Comparison of ENCODE assay signal across 1 cellular context in the genomic region with DNA sequence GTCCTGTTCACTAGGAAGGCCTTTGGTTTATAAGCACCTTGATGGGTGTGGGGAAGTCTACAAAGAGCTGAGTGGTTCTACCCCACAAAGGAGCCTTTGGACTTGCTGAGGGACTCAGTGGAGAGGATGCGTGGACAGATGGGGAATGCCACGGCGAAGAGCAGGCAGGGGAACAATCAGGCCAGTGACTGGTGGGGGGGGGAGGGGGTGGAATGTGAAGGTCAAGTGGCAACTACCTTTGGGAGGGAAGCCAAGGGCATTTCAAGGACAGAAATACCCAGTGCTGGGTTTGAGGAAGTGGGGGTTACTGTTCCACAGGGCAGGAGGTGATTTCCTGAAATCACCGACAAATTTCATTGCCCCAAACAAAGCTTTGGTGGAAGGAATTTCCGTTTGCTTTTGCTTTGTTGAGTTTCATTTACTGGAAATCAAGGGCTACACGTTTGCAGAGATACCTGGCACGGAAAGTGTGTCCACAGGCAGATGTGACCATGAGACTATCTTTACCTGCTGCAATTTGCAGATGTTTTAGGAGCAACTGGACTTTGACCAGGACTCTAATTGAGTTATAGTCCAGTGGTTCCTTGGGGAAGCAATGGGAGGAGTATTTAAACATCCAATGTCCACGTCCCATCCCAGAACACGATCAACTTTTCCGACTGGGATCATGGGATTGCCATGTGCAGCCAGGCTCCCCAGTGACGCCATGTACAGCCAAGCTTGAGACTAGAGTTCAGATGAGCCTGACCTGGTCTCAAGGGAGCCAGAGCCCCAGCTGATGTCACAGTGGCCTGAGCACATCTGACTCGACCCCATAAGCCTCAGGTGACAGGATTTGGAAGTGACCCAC.
A peak's percentile ranks its signal among the peaks of the same experiment; 100 is the strongest.
TF ChIP-seq lines count a peak whose summit lies in the region.

No MANE protein-coding gene starts in this region.

TF ChIP-seq in HepG2, 621 proteins besides CTCF, POLR2A, EP300 and RAD21 (continued from another document and continues in another):
- TF ChIP-seq, protein P1, sequence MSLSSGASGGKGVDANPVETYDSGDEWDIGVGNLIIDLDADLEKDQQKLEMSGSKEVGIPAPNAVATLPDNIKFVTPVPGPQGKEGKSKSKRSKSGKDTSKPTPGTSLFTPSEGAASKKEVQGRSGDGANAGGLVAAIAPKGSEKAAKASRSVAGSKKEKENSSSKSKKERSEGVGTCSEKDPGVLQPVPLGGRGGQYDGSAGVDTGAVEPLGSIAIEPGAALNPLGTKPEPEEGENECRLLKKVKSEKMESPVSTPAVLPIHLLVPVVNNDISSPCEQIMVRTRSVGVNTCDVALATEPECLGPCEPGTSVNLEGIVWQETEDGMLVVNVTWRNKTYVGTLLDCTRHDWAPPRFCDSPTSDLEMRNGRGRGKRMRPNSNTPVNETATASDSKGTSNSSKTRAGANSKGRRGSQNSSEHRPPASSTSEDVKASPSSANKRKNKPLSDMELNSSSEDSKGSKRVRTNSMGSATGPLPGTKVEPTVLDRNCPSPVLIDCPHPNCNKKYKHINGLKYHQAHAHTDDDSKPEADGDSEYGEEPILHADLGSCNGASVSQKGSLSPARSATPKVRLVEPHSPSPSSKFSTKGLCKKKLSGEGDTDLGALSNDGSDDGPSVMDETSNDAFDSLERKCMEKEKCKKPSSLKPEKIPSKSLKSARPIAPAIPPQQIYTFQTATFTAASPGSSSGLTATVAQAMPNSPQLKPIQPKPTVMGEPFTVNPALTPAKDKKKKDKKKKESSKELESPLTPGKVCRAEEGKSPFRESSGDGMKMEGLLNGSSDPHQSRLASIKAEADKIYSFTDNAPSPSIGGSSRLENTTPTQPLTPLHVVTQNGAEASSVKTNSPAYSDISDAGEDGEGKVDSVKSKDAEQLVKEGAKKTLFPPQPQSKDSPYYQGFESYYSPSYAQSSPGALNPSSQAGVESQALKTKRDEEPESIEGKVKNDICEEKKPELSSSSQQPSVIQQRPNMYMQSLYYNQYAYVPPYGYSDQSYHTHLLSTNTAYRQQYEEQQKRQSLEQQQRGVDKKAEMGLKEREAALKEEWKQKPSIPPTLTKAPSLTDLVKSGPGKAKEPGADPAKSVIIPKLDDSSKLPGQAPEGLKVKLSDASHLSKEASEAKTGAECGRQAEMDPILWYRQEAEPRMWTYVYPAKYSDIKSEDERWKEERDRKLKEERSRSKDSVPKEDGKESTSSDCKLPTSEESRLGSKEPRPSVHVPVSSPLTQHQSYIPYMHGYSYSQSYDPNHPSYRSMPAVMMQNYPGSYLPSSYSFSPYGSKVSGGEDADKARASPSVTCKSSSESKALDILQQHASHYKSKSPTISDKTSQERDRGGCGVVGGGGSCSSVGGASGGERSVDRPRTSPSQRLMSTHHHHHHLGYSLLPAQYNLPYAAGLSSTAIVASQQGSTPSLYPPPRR (CRISPR knock-in tag; IDR thresholded peaks at IDR 0.05; ENCODE audit: borderline replicate concordance), result no peak; the same call in 1 of the 2 replicates
- no peak for TF ChIP-seq ZNF33A (CRISPR knock-in tag; IDR thresholded peaks at IDR 0.05; ENCODE audit: borderline replicate concordance)
- TF ChIP-seq U2AF2 (IDR thresholded peaks at IDR 0.05; ENCODE audit: low read depth, low read length), result no peak
- TF ChIP-seq JARID2 (CRISPR knock-in tag; IDR thresholded peaks at IDR 0.05; ENCODE audit: insufficient replicate concordance), result no peak
- no peak for TF ChIP-seq ZNF329 (CRISPR knock-in tag; IDR thresholded peaks at IDR 0.05; ENCODE audit: low read depth)
- TF ChIP-seq RFX1 (IDR thresholded peaks at IDR 0.05), result no peak
- TF ChIP-seq, protein P2, sequence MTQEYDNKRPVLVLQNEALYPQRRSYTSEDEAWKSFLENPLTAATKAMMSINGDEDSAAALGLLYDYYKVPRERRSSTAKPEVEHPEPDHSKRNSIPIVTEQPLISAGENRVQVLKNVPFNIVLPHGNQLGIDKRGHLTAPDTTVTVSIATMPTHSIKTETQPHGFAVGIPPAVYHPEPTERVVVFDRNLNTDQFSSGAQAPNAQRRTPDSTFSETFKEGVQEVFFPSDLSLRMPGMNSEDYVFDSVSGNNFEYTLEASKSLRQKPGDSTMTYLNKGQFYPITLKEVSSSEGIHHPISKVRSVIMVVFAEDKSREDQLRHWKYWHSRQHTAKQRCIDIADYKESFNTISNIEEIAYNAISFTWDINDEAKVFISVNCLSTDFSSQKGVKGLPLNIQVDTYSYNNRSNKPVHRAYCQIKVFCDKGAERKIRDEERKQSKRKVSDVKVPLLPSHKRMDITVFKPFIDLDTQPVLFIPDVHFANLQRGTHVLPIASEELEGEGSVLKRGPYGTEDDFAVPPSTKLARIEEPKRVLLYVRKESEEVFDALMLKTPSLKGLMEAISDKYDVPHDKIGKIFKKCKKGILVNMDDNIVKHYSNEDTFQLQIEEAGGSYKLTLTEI (CRISPR knock-in tag; conservative IDR thresholded peaks at IDR 0.05), result no peak
- TF ChIP-seq BRCA1 (CRISPR knock-in tag; IDR thresholded peaks at IDR 0.05), result no peak
- TF ChIP-seq ZNF296 (CRISPR knock-in tag; conservative IDR thresholded peaks at IDR 0.05), result no peak
- TF ChIP-seq ZNF746 (CRISPR knock-in tag; IDR thresholded peaks at IDR 0.05), result peak; percentile 51; the same call in 1 of the 2 replicates
- no peak for TF ChIP-seq NR2F2 (IDR thresholded peaks at IDR 0.05; ENCODE audit: borderline replicate concordance, low read depth)
- no peak; the same call in 1 of the 2 replicates for TF ChIP-seq ZNF839 (CRISPR knock-in tag; IDR thresholded peaks at IDR 0.05; ENCODE audit: borderline replicate concordance)
- peak; percentile 68; the same call in 1 of the 2 replicates for TF ChIP-seq ZNF605 (CRISPR knock-in tag; IDR thresholded peaks at IDR 0.05)
- TF ChIP-seq, protein P3, sequence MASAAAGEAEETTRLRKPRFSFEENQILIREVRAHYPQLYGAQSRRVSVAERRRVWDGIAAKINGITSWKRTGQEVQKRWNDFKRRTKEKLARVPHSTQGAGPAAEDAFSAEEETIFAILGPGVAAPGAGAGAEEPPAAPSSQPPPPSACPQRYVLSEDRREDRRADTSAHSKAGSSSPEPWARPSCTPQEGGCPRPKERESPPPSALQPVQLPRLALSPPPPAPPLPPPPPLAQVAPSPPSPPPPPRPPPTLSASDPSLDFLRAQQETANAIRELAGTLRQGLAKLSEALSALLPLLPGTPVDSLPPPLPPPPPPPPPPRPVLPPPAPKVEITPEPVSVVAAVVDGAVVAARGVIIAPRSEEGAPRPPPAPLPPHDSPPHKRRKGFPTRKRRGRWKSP (CRISPR knock-in tag; IDR thresholded peaks at IDR 0.05), result no peak
- TF ChIP-seq, protein P4, sequence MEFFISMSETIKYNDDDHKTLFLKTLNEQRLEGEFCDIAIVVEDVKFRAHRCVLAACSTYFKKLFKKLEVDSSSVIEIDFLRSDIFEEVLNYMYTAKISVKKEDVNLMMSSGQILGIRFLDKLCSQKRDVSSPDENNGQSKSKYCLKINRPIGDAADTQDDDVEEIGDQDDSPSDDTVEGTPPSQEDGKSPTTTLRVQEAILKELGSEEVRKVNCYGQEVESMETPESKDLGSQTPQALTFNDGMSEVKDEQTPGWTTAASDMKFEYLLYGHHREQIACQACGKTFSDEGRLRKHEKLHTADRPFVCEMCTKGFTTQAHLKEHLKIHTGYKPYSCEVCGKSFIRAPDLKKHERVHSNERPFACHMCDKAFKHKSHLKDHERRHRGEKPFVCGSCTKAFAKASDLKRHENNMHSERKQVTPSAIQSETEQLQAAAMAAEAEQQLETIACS (CRISPR knock-in tag; IDR thresholded peaks at IDR 0.05), result no peak
- 0 out of 2 replicates have a peak, but pooled peaks have one; percentile 40 for TF ChIP-seq ZNF749 (CRISPR knock-in tag; IDR thresholded peaks at IDR 0.05; ENCODE audit: borderline replicate concordance)
- TF ChIP-seq MAFG (CRISPR knock-in tag; IDR thresholded peaks at IDR 0.05), result no peak
- TF ChIP-seq, protein P5, sequence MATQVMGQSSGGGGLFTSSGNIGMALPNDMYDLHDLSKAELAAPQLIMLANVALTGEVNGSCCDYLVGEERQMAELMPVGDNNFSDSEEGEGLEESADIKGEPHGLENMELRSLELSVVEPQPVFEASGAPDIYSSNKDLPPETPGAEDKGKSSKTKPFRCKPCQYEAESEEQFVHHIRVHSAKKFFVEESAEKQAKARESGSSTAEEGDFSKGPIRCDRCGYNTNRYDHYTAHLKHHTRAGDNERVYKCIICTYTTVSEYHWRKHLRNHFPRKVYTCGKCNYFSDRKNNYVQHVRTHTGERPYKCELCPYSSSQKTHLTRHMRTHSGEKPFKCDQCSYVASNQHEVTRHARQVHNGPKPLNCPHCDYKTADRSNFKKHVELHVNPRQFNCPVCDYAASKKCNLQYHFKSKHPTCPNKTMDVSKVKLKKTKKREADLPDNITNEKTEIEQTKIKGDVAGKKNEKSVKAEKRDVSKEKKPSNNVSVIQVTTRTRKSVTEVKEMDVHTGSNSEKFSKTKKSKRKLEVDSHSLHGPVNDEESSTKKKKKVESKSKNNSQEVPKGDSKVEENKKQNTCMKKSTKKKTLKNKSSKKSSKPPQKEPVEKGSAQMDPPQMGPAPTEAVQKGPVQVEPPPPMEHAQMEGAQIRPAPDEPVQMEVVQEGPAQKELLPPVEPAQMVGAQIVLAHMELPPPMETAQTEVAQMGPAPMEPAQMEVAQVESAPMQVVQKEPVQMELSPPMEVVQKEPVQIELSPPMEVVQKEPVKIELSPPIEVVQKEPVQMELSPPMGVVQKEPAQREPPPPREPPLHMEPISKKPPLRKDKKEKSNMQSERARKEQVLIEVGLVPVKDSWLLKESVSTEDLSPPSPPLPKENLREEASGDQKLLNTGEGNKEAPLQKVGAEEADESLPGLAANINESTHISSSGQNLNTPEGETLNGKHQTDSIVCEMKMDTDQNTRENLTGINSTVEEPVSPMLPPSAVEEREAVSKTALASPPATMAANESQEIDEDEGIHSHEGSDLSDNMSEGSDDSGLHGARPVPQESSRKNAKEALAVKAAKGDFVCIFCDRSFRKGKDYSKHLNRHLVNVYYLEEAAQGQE (IDR thresholded peaks at IDR 0.05; ENCODE audit: borderline replicate concordance in 1 of 2, low read depth in 1 of 2, low read length in 2 of 2), result no peak
- TF ChIP-seq MIER2 (CRISPR knock-in tag; IDR thresholded peaks at IDR 0.05), result no peak
- TF ChIP-seq ZNF256 (CRISPR knock-in tag; conservative IDR thresholded peaks at IDR 0.05), result no peak
- TF ChIP-seq HES4 (CRISPR knock-in tag; IDR thresholded peaks at IDR 0.05; ENCODE audit: borderline replicate concordance), result no peak
- peak; percentile 97; the same call in 1 of the 2 replicates for TF ChIP-seq ZBTB42 (CRISPR knock-in tag; IDR thresholded peaks at IDR 0.05)
- TF ChIP-seq ZMYM2 (CRISPR knock-in tag; IDR thresholded peaks at IDR 0.05), result no peak; the same call in 1 of the 2 replicates
- no peak for TF ChIP-seq TSC22D2 (CRISPR knock-in tag; IDR thresholded peaks at IDR 0.05; ENCODE audit: borderline replicate concordance)
- no peak; the same call in 1 of the 2 replicates for TF ChIP-seq ZNF547 (CRISPR knock-in tag; IDR thresholded peaks at IDR 0.05)
- peak; percentile 89 for TF ChIP-seq NRL (CRISPR knock-in tag; IDR thresholded peaks at IDR 0.05; ENCODE audit: borderline replicate concordance)
- TF ChIP-seq, protein P6, sequence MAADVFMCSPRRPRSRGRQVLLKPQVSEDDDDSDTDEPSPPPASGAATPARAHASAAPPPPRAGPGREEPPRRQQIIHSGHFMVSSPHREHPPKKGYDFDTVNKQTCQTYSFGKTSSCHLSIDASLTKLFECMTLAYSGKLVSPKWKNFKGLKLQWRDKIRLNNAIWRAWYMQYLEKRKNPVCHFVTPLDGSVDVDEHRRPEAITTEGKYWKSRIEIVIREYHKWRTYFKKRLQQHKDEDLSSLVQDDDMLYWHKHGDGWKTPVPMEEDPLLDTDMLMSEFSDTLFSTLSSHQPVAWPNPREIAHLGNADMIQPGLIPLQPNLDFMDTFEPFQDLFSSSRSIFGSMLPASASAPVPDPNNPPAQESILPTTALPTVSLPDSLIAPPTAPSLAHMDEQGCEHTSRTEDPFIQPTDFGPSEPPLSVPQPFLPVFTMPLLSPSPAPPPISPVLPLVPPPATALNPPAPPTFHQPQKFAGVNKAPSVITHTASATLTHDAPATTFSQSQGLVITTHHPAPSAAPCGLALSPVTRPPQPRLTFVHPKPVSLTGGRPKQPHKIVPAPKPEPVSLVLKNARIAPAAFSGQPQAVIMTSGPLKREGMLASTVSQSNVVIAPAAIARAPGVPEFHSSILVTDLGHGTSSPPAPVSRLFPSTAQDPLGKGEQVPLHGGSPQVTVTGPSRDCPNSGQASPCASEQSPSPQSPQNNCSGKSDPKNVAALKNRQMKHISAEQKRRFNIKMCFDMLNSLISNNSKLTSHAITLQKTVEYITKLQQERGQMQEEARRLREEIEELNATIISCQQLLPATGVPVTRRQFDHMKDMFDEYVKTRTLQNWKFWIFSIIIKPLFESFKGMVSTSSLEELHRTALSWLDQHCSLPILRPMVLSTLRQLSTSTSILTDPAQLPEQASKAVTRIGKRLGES (CRISPR knock-in tag; IDR thresholded peaks at IDR 0.05; ENCODE audit: borderline replicate concordance), result no peak
- no peak for TF ChIP-seq ZBTB7B (CRISPR knock-in tag; IDR thresholded peaks at IDR 0.05)
- TF ChIP-seq, protein P7, sequence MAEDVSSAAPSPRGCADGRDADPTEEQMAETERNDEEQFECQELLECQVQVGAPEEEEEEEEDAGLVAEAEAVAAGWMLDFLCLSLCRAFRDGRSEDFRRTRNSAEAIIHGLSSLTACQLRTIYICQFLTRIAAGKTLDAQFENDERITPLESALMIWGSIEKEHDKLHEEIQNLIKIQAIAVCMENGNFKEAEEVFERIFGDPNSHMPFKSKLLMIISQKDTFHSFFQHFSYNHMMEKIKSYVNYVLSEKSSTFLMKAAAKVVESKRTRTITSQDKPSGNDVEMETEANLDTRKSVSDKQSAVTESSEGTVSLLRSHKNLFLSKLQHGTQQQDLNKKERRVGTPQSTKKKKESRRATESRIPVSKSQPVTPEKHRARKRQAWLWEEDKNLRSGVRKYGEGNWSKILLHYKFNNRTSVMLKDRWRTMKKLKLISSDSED (CRISPR knock-in tag; IDR thresholded peaks at IDR 0.05), result 0 out of 2 replicates have a peak, but pooled peaks have one; percentile 66
- TF ChIP-seq, protein P8, sequence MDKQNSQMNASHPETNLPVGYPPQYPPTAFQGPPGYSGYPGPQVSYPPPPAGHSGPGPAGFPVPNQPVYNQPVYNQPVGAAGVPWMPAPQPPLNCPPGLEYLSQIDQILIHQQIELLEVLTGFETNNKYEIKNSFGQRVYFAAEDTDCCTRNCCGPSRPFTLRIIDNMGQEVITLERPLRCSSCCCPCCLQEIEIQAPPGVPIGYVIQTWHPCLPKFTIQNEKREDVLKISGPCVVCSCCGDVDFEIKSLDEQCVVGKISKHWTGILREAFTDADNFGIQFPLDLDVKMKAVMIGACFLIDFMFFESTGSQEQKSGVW (CRISPR knock-in tag; IDR thresholded peaks at IDR 0.05; ENCODE audit: borderline replicate concordance), result no peak
- no peak for TF ChIP-seq ZNF780A (CRISPR knock-in tag; IDR thresholded peaks at IDR 0.05)
- no peak for TF ChIP-seq ERF (CRISPR knock-in tag; IDR thresholded peaks at IDR 0.05)
- TF ChIP-seq ZNF446 (CRISPR knock-in tag; IDR thresholded peaks at IDR 0.05), result no peak
- TF ChIP-seq ZNF644 (CRISPR knock-in tag; IDR thresholded peaks at IDR 0.05; ENCODE audit: low read depth), result peak; percentile 86
- TF ChIP-seq ZNF841 (CRISPR knock-in tag; IDR thresholded peaks at IDR 0.05; ENCODE audit: borderline replicate concordance), result no peak
- TF ChIP-seq ZNF333 (CRISPR knock-in tag; IDR thresholded peaks at IDR 0.05; ENCODE audit: borderline replicate concordance), result 0 out of 2 replicates have a peak, but pooled peaks have one; percentile 18
- peak; percentile 36; the same call in 1 of the 2 replicates for TF ChIP-seq NAIF1 (CRISPR knock-in tag; IDR thresholded peaks at IDR 0.05; ENCODE audit: borderline replicate concordance)
